ENCODE assay signal across 12 cellular contexts in genomic region chr21:17709266-17709611, GRCh38.
DNase-seq lines count a peak whose midpoint lies in the region; ATAC-seq lines count a peak whose summit lies in the region.
"Had no signal": no experiment of that assay in that cellular context is flagged by ENCODE, and none has a peak within 500 bp of the region (broad histone marks: within the 10 kb centered on the region; RNA-seq: fewer than 3 reads in every experiment).

No MANE protein-coding gene starts in this region.

- no peaks in the 10 kb centered on the region for H3K79me1 ChIP-seq in mesendoderm (ENCODE audit: low read length)

- H3K36me3 Mint-ChIP-seq in activated naive CD8-positive, alpha-beta T cell treated with anti-CD3 and anti-CD28 coated beads, Interleukin-2, amount 50 U/mL, for 24 hours (ENCODE audit: low read depth): no peaks in the 10 kb centered on the region

- H3K9ac ChIP-seq in mesendoderm (ENCODE audit: low read length): no peak overlapping the region

- H3K27ac Mint-ChIP-seq in activated naive CD8-positive, alpha-beta T cell treated with anti-CD3 and anti-CD28 coated beads, Interleukin-2, amount 50 U/mL, for 24 hours: peak overlapping the region; percentile 55

- ATAC-seq in GM18909 (IDR thresholded peaks at IDR 0.05; ENCODE audit: poor library complexity, unreplicated experiment) (peak; percentile 99), GM21515 (IDR thresholded peaks at IDR 0.05; ENCODE audit: unreplicated experiment) (peak; percentile 100), HG03108 (IDR thresholded peaks at IDR 0.05; ENCODE audit: unreplicated experiment) (peak; percentile 98)
- ATAC-seq in activated naive CD8-positive, alpha-beta T cell treated with anti-CD3 and anti-CD28 coated beads, Interleukin-2, amount 50 U/mL, for 24 hours: peak; percentile 99

- H3K56ac ChIP-seq in mesendoderm (ENCODE audit: low read length): no peak overlapping the region

- H3K4me3 ChIP-seq in mesendoderm (ENCODE audit: low read length) (no peak overlapping the region), MG63 (no peak overlapping the region)
- H3K4me3 ChIP-seq: colonic mucosa had no signal

- H3K4me3 Mint-ChIP-seq in activated naive CD8-positive, alpha-beta T cell treated with anti-CD3 and anti-CD28 coated beads, Interleukin-2, amount 50 U/mL, for 24 hours: no peak overlapping the region

- no peak overlapping the region for H3K4ac ChIP-seq in mesendoderm (ENCODE audit: low read depth, low read length)

- peaks cover 15% of the 10 kb centered on the region for H3K9me3 Mint-ChIP-seq in activated naive CD8-positive, alpha-beta T cell treated with anti-CD3 and anti-CD28 coated beads, Interleukin-2, amount 50 U/mL, for 24 hours

- H3K23ac ChIP-seq in mesendoderm (ENCODE audit: low read length): no peak overlapping the region

- H3K27me3 Mint-ChIP-seq in activated naive CD8-positive, alpha-beta T cell treated with anti-CD3 and anti-CD28 coated beads, Interleukin-2, amount 50 U/mL, for 24 hours: peaks cover 2% of the 10 kb centered on the region

- H3K36me3 ChIP-seq in mesendoderm (ENCODE audit: control insufficient read depth, insufficient read depth, low read length): no peaks in the 10 kb centered on the region
- no peaks in the 10 kb centered on the region for H3K36me3 ChIP-seq in MG63
- H3K36me3 ChIP-seq: colonic mucosa had no signal

- no peak overlapping the region for H2BK5ac ChIP-seq in mesendoderm (ENCODE audit: low read length)

- no peak overlapping the region for H3K4me2 ChIP-seq in mesendoderm (ENCODE audit: low read length)

- 0 out of 2 replicates have a peak, but pooled peaks cover 2% of the 10 kb centered on the region for H3K9me3 ChIP-seq in MG63
- H3K9me3 ChIP-seq: colonic mucosa had no signal

- DNase-seq in activated naive CD8-positive, alpha-beta T cell treated with anti-CD3 and anti-CD28 coated beads, Interleukin-2, amount 50 U/mL, for 24 hours: no peak
- no peak for DNase-seq in mesendoderm
- no peak for DNase-seq in T1000 (lab: John Stamatoyannopoulos, UW)
- no peak for DNase-seq in MG63
- DNase-seq: colonic mucosa, NCI-H1694 treated with DMSO at 0.1 percent for 48 hours, occipital lobe, SHP77 treated with DMSO at 0.1 percent for 48 hours had no signal

- H2BK15ac ChIP-seq in mesendoderm (replicated peaks; ENCODE audit: low read depth): no peak overlapping the region

- H3K4me1 Mint-ChIP-seq in activated naive CD8-positive, alpha-beta T cell treated with anti-CD3 and anti-CD28 coated beads, Interleukin-2, amount 50 U/mL, for 24 hours: peaks cover 16% of the 10 kb centered on the region

- H4K8ac ChIP-seq in mesendoderm (ENCODE audit: low read depth, low read length): no peak overlapping the region

- H3K27me3 ChIP-seq in mesendoderm (ENCODE audit: insufficient read depth, low read length, poor library complexity): no peaks in the 10 kb centered on the region
- no peaks in the 10 kb centered on the region for H3K27me3 ChIP-seq in MG63
- H3K27me3 ChIP-seq: colonic mucosa had no signal

- H3K4me1 ChIP-seq in mesendoderm (ENCODE audit: control insufficient read depth, low read depth, low read length): no peaks in the 10 kb centered on the region
- H3K4me1 ChIP-seq: colonic mucosa had no signal

- H2BK120ac ChIP-seq in mesendoderm (ENCODE audit: low read depth, low read length): no peak overlapping the region

- no peak overlapping the region for H3K18ac ChIP-seq in mesendoderm (ENCODE audit: low read length)

- H2AK5ac ChIP-seq in mesendoderm (ENCODE audit: low read length): no peak overlapping the region

- H4K5ac ChIP-seq in mesendoderm (ENCODE audit: low read length): no peak overlapping the region

- H3K27ac ChIP-seq in mesendoderm (ENCODE audit: low read depth, low read length): no peak overlapping the region
- H3K27ac ChIP-seq: colonic mucosa, HL-60 had no signal

- no peaks in the 10 kb centered on the region for H3K79me2 ChIP-seq in mesendoderm (ENCODE audit: control insufficient read depth, insufficient read depth, low read length)
